15 cellular contexts compared by ENCODE assay signal in genomic region chr16:13767215-13767614, GRCh38.
DNase-seq lines count a peak whose midpoint lies in the region; TF ChIP-seq lines count a peak whose summit lies in the region.
"Had no signal": no experiment of that assay in that cellular context is flagged by ENCODE, and none has a peak within 500 bp of the region (broad histone marks: within the 10 kb centered on the region; RNA-seq: fewer than 3 reads in every experiment).

No MANE protein-coding gene starts in this region.

- peak; percentile 31 for DNase-seq in D341Med (ENCODE audit: low spot score)
- peak; percentile 7 for DNase-seq in M059J (ENCODE audit: low read depth)
- peak; percentile 0 for DNase-seq in choroid plexus epithelial cell (ENCODE audit: low read depth)
- peak; percentile 47 for DNase-seq in myocyte (ENCODE audit: low read depth)
- DNase-seq in 8988T = no peak
- no peak for DNase-seq in NCI-H1930 (lab: John Stamatoyannopoulos, UW)
- no peak for DNase-seq in stimulated activated naive CD4-positive, alpha-beta T cell (lab: John Stamatoyannopoulos, UW)
- no peak for DNase-seq in T-helper 1 cell
- DNase-seq: activated CD4-positive, alpha-beta T cell treated with anti-CD3 and anti-CD28 coated beads for 4 hours; activated gamma-delta T cell; C1 segment of cervical spinal cord; cortex of kidney; foreskin keratinocyte; NCI-H2227 treated with DMSO at 0.1 percent for 48 hours had no signal

- no peak overlapping the region for H3K4me3 ChIP-seq in choroid plexus epithelial cell (ENCODE audit: low read depth, low read length)
- H3K4me3 ChIP-seq: HAP-1 had no signal

- TF ChIP-seq CTCF in choroid plexus epithelial cell (conservative IDR thresholded peaks at IDR 0.05; ENCODE audit: low read depth, low read length) = no peak

Comparison
In these comparisons a context has a peak if more than half of its experiments do, and no peak if none do; other contexts are left out.
1. DNase-seq: peak in D341Med (single experiment), M059J (single experiment), choroid plexus epithelial cell (single experiment) and myocyte (single experiment); none in 8988T (single experiment), NCI-H1930 (0 of 2), stimulated activated naive CD4-positive, alpha-beta T cell (0 of 6) and T-helper 1 cell (0 of 5).